In the genomic region with DNA sequence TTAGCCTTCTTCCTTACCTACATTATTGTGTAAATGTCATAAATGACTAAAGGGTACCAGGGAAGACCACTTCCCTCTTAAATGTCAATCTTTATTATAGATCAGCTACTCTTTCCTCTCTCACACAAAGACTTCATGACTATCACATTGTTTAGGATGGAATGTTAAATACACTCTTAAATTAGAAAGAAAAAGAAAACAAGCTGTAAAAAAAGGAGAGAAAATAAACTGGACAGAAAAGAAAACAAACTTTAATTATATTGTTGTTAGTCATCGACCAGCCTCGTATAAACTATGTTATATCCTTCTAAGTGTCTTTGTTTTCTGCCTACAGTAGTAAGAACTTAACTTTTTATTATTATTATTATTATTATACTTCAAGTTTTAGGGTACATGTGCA, we compare ENCODE assay signal across 27 cellular contexts.
"Had no signal": no experiment of that assay in that cellular context is flagged by ENCODE, and none has a peak within 500 bp of the region (broad histone marks: within the 10 kb centered on the region; RNA-seq: fewer than 3 reads in every experiment).

No MANE protein-coding gene starts in this region.

- H3K27me3 ChIP-seq: cardiac muscle cell, esophagus muscularis mucosa, gastrocnemius medialis, right lobe of liver, uterus had no signal

- H3K4me1 ChIP-seq: esophagus muscularis mucosa, gastrocnemius medialis, left ventricle myocardium inferior, right lobe of liver, uterus had no signal

- H3K9me3 ChIP-seq: esophagus muscularis mucosa, gastrocnemius medialis, left ventricle myocardium inferior, mucosa of descending colon, right lobe of liver, uterus had no signal

- H3K36me3 ChIP-seq: cardiac muscle cell, esophagus muscularis mucosa, gastrocnemius medialis, left ventricle myocardium inferior, right lobe of liver, uterus had no signal

- H3K27ac ChIP-seq: cardiac muscle cell, coronary artery, esophagus muscularis mucosa, gastrocnemius medialis, left ventricle myocardium inferior, right lobe of liver, skin epidermis, uterus had no signal

- H3K4me3 ChIP-seq: cardiac muscle cell, coronary artery, esophagus muscularis mucosa, gastrocnemius medialis, left ventricle myocardium inferior, mucosa of descending colon, right lobe of liver, skin epidermis, uterus had no signal

- ATAC-seq: activated CD8-positive, alpha-beta memory T cell treated with anti-CD3 and anti-CD28 coated beads, Interleukin-2, amount 10 ng/mL, durations not matched to agents 7 days and 5 days; activated CD8-positive, alpha-beta T cell treated with anti-CD3 and anti-CD28 coated beads, Interleukin-2, amount 10 ng/mL, durations not matched to agents 7 days and 5 days; activated naive CD4-positive, alpha-beta T cell treated with anti-CD3 and anti-CD28 coated beads, Interleukin-2, amount 50 U/mL, for 72 hours; gastrocnemius medialis; mucosa of descending colon; natural killer cell treated with Interleukin-12 subunit alpha and Interleukin-12 subunit beta and Interleukin-15 and Interleukin-18, amount 100 ng/mL, for 72 hours; right lobe of liver; stimulated activated effector memory CD8-positive, alpha-beta T cell treated with anti-CD3 and anti-CD28 coated beads, Interleukin-12 subunit alpha, Interleukin-12 subunit beta, amount 100 ng/mL, for 72 hours; stimulated activated naive CD8-positive, alpha-beta T cell treated with anti-CD3 and anti-CD28 coated beads, Interleukin-15, amount 100 ng/mL, for 72 hours; WTC11 had no signal

- DNase-seq: activated CD4-positive, alpha-beta T cell treated with anti-CD3 and anti-CD28 coated beads for 1 hour; activated CD4-positive, alpha-beta T cell treated with anti-CD3 and anti-CD28 coated beads, Interleukin-2, amount 10 ng/mL, durations not matched to agents 7 days and 5 days; activated CD8-positive, alpha-beta memory T cell treated with anti-CD3 and anti-CD28 coated beads, Interleukin-2, amount 10 ng/mL, durations not matched to agents 7 days and 5 days; activated CD8-positive, alpha-beta T cell treated with anti-CD3 and anti-CD28 coated beads, Interleukin-2, amount 10 ng/mL, durations not matched to agents 7 days and 5 days; activated naive CD4-positive, alpha-beta T cell; activated T-cell treated with anti-CD3 and anti-CD28 coated beads, Interleukin-2, amount 50 U/mL, for 48 hours; anterior cingulate cortex; gastrocnemius medialis; glutamatergic neuron; islet precursor cell; left ventricle myocardium inferior; mucosa of descending colon; posterior cingulate gyrus; right lobe of liver; stimulated activated CD4-positive, alpha-beta T cell treated with anti-CD3 and anti-CD28 coated beads, Interleukin-4, amount 100 ng/mL, for 24 hours; stimulated activated naive CD8-positive, alpha-beta T cell treated with anti-CD3 and anti-CD28 coated beads, Interleukin-15, amount 100 ng/mL, for 72 hours; substantia nigra; T-helper 2 cell; uterus had no signal
